In genomic region chr19:46416077-46416709, GRCh38 we compare ENCODE assay signal across 9 cellular contexts. TPM values are rescaled to one million over a fixed set of nuclear protein-coding genes. Genes with fewer than 3 reads are reported as not detected.
DNase-seq lines count a peak whose midpoint lies in the region; ATAC-seq and TF ChIP-seq lines count a peak whose summit lies in the region.
"Had no signal": no experiment of that assay in that cellular context is flagged by ENCODE, and none has a peak within 500 bp of the region (broad histone marks: within the 10 kb centered on the region; RNA-seq: fewer than 3 reads in every experiment).

No MANE protein-coding gene starts in this region.

- TF ChIP-seq EP300 in upper lobe of left lung (IDR thresholded peaks at IDR 0.05) = no peak

- DNase-seq in DMS 273 (lab: John Stamatoyannopoulos, UW; ENCODE audit: unreplicated experiment) = peak; percentile 94
- DNase-seq in LoVo (ENCODE audit: low spot score) = peak; percentile 45
- peak; percentile 96 to 97 for DNase-seq in SJCRH30
- DNase-seq in erythroblast (lab: John Stamatoyannopoulos, UW) = peak; percentile 74 to 75
- peak; percentile 65 to 82 (median 71) for DNase-seq in mucosa of descending colon
- peak; percentile 74 to 95 for DNase-seq in upper lobe of left lung
- DNase-seq in SKM-1 (lab: John Stamatoyannopoulos, UW; ENCODE audit: unreplicated experiment) = no peak
- DNase-seq in stimulated activated naive CD4-positive, alpha-beta T cell (lab: John Stamatoyannopoulos, UW) = no peak

- H3K4me1 ChIP-seq in SJCRH30 = peaks cover 6% of the 10 kb centered on the region; the same call in 1 of the 2 replicates
- H3K4me1 ChIP-seq in mucosa of descending colon (ENCODE audit: low read depth) = peaks cover 8% of the 10 kb centered on the region
- H3K4me1 ChIP-seq in upper lobe of left lung = peaks cover 0 to 37% (median 11%) of the 10 kb centered on the region in 4 donors

- ATAC-seq in mucosa of descending colon (peak; percentile 74), upper lobe of left lung (ENCODE audit: low FRiP score in 2 of 2) (peak; percentile 38 to 88)

- no peak for TF ChIP-seq POLR2A in erythroblast (IDR thresholded peaks at IDR 0.05; ENCODE audit: low read length)
- no peak for TF ChIP-seq POLR2A in upper lobe of left lung (IDR thresholded peaks at IDR 0.05)

- 10 to 11% methylated on average over 28 to 38 of the region's 41 CpGs for WGBS in upper lobe of left lung, 2 donors

- H3K27me3 ChIP-seq in SJCRH30 (0 out of 2 replicates have a peak, but pooled peaks cover under 1% of the 10 kb centered on the region), upper lobe of left lung (peaks cover 0 to 23% (median 5%) of the 10 kb centered on the region in 4 donors)

- H3K4me3 ChIP-seq in SJCRH30 = peak overlapping the region; percentile 58
- H3K4me3 ChIP-seq in mucosa of descending colon = no peak overlapping the region
- peak overlapping the region in 3 of 4 donors; percentile 27 to 39 (median 37) for H3K4me3 ChIP-seq in upper lobe of left lung

- H3K27ac ChIP-seq in SJCRH30 (peak overlapping the region; percentile 32), upper lobe of left lung (peak overlapping the region in 1 of 4 donors; percentile 31)

- no peak for TF ChIP-seq CTCF in mucosa of descending colon (IDR thresholded peaks at IDR 0.05)
- TF ChIP-seq CTCF in upper lobe of left lung (IDR thresholded peaks at IDR 0.05) = no peak

- intact Hi-C loops in mucosa of descending colon (cut with DNase I, micrococcal nuclease) = no loop called here

- H3K9me3 ChIP-seq in SJCRH30 (replicated peaks) (no peaks in the 10 kb centered on the region), mucosa of descending colon (no peaks in the 10 kb centered on the region), upper lobe of left lung (no peaks in the 10 kb centered on the region)

- no peaks in the 10 kb centered on the region for H3K36me3 ChIP-seq in SJCRH30
- no peaks in the 10 kb centered on the region for H3K36me3 ChIP-seq in mucosa of descending colon (ENCODE audit: low read depth)
- H3K36me3 ChIP-seq in upper lobe of left lung = no peaks in the 10 kb centered on the region

RNA-seq across cellular contexts. Expression of gene CCDC8, which starts 2.8 kb away (rescaled TPM):
- total RNA-seq in SJCRH30 (2014; rRNA removed; shearing (Covaris generic)) = 39.7 and 41.8 TPM in 2 replicates
- total RNA-seq in mucosa of descending colon (1 to 10 TPM in 2 of 3 donors, under 1 TPM in 1; 0.75 to 3.4 (median 1.7) TPM), upper lobe of left lung (10 to 100 TPM in 2 of 6 donors, 1 to 10 TPM in 4; 6.0 to 14.3 (median 8.3) TPM)
- total RNA-seq: HT1080 had no signal

RNA-seq across cellular contexts. Expression of gene PNMA8C, which starts 12.5 kb away (rescaled TPM):
- 0.02 TPM in 1 of 2 replicates, not detected in the other for total RNA-seq in SJCRH30 (2014; rRNA removed; shearing (Covaris generic))
- total RNA-seq in mucosa of descending colon (under 1 TPM in 1 of 3 donors, not detected in 2; 0.57 TPM), upper lobe of left lung (under 1 TPM in 2 of 6 donors, not detected in 4; under 0.01 to 0.27 TPM)
- total RNA-seq: HT1080 had no signal

RNA-seq across cellular contexts. Expression of gene PNMA8A, which starts 55.2 kb away (rescaled TPM):
- 40.1 and 41.8 TPM in 2 replicates for total RNA-seq in SJCRH30 (2014; rRNA removed; shearing (Covaris generic))
- 1 to 10 TPM in 1 of 3 donors, under 1 TPM in 2; 0.20 to 3.2 (median 0.80) TPM for total RNA-seq in mucosa of descending colon
- 1 to 10 TPM in 5 of 6 donors, under 1 TPM in 1; 0.61 to 4.8 (median 2.2) TPM for total RNA-seq in upper lobe of left lung
- total RNA-seq: HT1080 had no signal

Comparison
In these comparisons a context has a peak if more than half of its experiments do, and no peak if none do; other contexts are left out.
1. DNase-seq: peak in DMS 273 (single experiment), LoVo (single experiment), SJCRH30 (2 of 2), erythroblast (2 of 2), mucosa of descending colon (3 of 3) and upper lobe of left lung (2 of 2); none in SKM-1 (single experiment) and stimulated activated naive CD4-positive, alpha-beta T cell (0 of 6).